ENCODE assay signal across 20 cellular contexts in genomic region chr11:94855666-94856065, GRCh38.
"Had no signal": no experiment of that assay in that cellular context is flagged by ENCODE, and none has a peak within 500 bp of the region (broad histone marks: within the 10 kb centered on the region; RNA-seq: fewer than 3 reads in every experiment).

No MANE protein-coding gene starts in this region.

- DNase-seq: activated CD4-positive, alpha-beta T cell treated with anti-CD3 and anti-CD28 coated beads, Interleukin-2, amount 10 ng/mL, durations not matched to agents 24 days and 14 days; activated CD8-positive, alpha-beta T cell treated with anti-CD3 and anti-CD28 coated beads for 36 hours; activated naive CD4-positive, alpha-beta T cell treated with Interleukin-2 at 50 U/mL for 16 hours; activated naive CD8-positive, alpha-beta T cell treated with anti-CD3 and anti-CD28 coated beads, Interleukin-2, amount 50 U/mL, for 24 hours; activated T-cell treated with anti-CD3 and anti-CD28 coated beads, Interleukin-2, amount 50 U/mL, for 1 hour; anterior cingulate cortex; brain microvascular endothelial cell; cerebellar nuclear complex; dermis blood vessel endothelial cell; effector memory CD4-positive, alpha-beta T cell; naive B cell; ovary; stimulated activated naive B cell treated with anti-CD40 and anti-IgM and Interleukin-4, amounts not matched to agents 10 μg/mL and 1 μg/mL and 100 μg/mL, for 72 hours; T-helper 1 cell; T1000 had no signal

- H3K9me3 ChIP-seq: ovary, thoracic aorta had no signal

- H3K4me3 ChIP-seq: hepatocyte, neural progenitor cell, ovary, thoracic aorta had no signal

- H3K27ac ChIP-seq: brain microvascular endothelial cell, hepatocyte, neural progenitor cell, ovary, thoracic aorta had no signal

- H3K36me3 ChIP-seq: neural progenitor cell, ovary had no signal

- ATAC-seq: activated CD8-positive, alpha-beta T cell treated with anti-CD3 and anti-CD28 coated beads for 36 hours; activated naive CD8-positive, alpha-beta T cell treated with anti-CD3 and anti-CD28 coated beads, Interleukin-2, amount 50 U/mL, for 24 hours; activated T-helper 17 cell treated with anti-CD3 and anti-CD28 coated beads, Interleukin-2, amount 50 U/mL, for 72 hours; sciatic nerve; stimulated activated naive B cell treated with anti-CD40 and anti-IgM and Interleukin-4, amounts not matched to agents 10 μg/mL and 1 μg/mL and 100 μg/mL, for 72 hours had no signal

- H3K4me1 Mint-ChIP-seq: activated CD4-positive, alpha-beta T cell treated with anti-CD3 and anti-CD28 coated beads, Interleukin-2, amount 10 ng/mL, durations not matched to agents 24 days and 14 days; activated naive CD8-positive, alpha-beta T cell treated with anti-CD3 and anti-CD28 coated beads, Interleukin-2, amount 50 U/mL, for 24 hours; activated T-helper 17 cell treated with anti-CD3 and anti-CD28 coated beads, Interleukin-2, amount 50 U/mL, for 72 hours had no signal

- H3K27ac Mint-ChIP-seq: activated CD4-positive, alpha-beta T cell treated with anti-CD3 and anti-CD28 coated beads, Interleukin-2, amount 10 ng/mL, durations not matched to agents 24 days and 14 days; activated CD8-positive, alpha-beta T cell treated with anti-CD3 and anti-CD28 coated beads for 36 hours; activated naive CD8-positive, alpha-beta T cell treated with anti-CD3 and anti-CD28 coated beads, Interleukin-2, amount 50 U/mL, for 24 hours; activated T-helper 17 cell treated with anti-CD3 and anti-CD28 coated beads, Interleukin-2, amount 50 U/mL, for 72 hours; stimulated activated naive B cell treated with anti-CD40 and anti-IgM and Interleukin-4, amounts not matched to agents 10 μg/mL and 1 μg/mL and 100 μg/mL, for 72 hours had no signal

- H3K27me3 ChIP-seq: brain microvascular endothelial cell, hepatocyte, neural progenitor cell, ovary had no signal

- H3K4me3 Mint-ChIP-seq: activated CD4-positive, alpha-beta T cell treated with anti-CD3 and anti-CD28 coated beads, Interleukin-2, amount 10 ng/mL, durations not matched to agents 24 days and 14 days; activated CD8-positive, alpha-beta T cell treated with anti-CD3 and anti-CD28 coated beads for 36 hours; activated naive CD8-positive, alpha-beta T cell treated with anti-CD3 and anti-CD28 coated beads, Interleukin-2, amount 50 U/mL, for 24 hours; activated T-helper 17 cell treated with anti-CD3 and anti-CD28 coated beads, Interleukin-2, amount 50 U/mL, for 72 hours; naive B cell; neural progenitor cell; stimulated activated naive B cell treated with anti-CD40 and anti-IgM and Interleukin-4, amounts not matched to agents 10 μg/mL and 1 μg/mL and 100 μg/mL, for 72 hours had no signal

- H3K9me3 Mint-ChIP-seq: activated CD4-positive, alpha-beta T cell treated with anti-CD3 and anti-CD28 coated beads, Interleukin-2, amount 10 ng/mL, durations not matched to agents 24 days and 14 days; activated CD8-positive, alpha-beta T cell treated with anti-CD3 and anti-CD28 coated beads for 36 hours; activated naive CD8-positive, alpha-beta T cell treated with anti-CD3 and anti-CD28 coated beads, Interleukin-2, amount 50 U/mL, for 24 hours; activated T-helper 17 cell treated with anti-CD3 and anti-CD28 coated beads, Interleukin-2, amount 50 U/mL, for 72 hours; naive B cell; neural progenitor cell had no signal

- H3K27me3 Mint-ChIP-seq: activated CD4-positive, alpha-beta T cell treated with anti-CD3 and anti-CD28 coated beads, Interleukin-2, amount 10 ng/mL, durations not matched to agents 24 days and 14 days; activated CD8-positive, alpha-beta T cell treated with anti-CD3 and anti-CD28 coated beads for 36 hours; activated naive CD8-positive, alpha-beta T cell treated with anti-CD3 and anti-CD28 coated beads, Interleukin-2, amount 50 U/mL, for 24 hours; naive B cell; stimulated activated naive B cell treated with anti-CD40 and anti-IgM and Interleukin-4, amounts not matched to agents 10 μg/mL and 1 μg/mL and 100 μg/mL, for 72 hours had no signal
